ENCODE assay signal across 24 cellular contexts in the genomic region with DNA sequence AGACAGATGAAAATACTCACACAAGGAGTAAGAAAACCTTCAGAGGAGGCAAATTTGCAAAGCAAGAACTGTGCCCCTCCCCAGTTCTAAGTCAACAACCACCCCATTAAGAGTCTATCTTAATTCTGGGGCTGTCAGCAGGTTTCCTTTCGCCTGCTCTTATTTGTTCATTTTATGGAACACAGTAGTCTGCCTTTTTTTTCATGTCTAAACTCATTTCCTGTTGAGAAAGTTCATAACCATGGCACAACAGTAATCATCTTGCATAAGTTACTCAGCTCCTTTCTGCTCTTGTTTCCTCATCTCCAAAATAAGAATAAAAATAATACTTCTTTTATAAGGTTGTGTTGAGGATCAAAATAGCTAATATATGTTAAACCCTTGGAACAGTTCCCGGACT. TPM values are rescaled to one million over a fixed set of nuclear protein-coding genes. Genes with fewer than 3 reads are reported as not detected.
DNase-seq lines count a peak whose midpoint lies in the region; ATAC-seq and TF ChIP-seq lines count a peak whose summit lies in the region.
"Had no signal": no experiment of that assay in that cellular context is flagged by ENCODE, and none has a peak within 500 bp of the region (broad histone marks: within the 10 kb centered on the region; RNA-seq: fewer than 3 reads in every experiment).

No MANE protein-coding gene starts in this region.

- H3K4me3 Mint-ChIP-seq in CD14-positive monocyte = peak overlapping the region in 1 of 2 donors; percentile 48
- no peak overlapping the region for H3K4me3 Mint-ChIP-seq in activated CD8-positive, alpha-beta T cell treated with anti-CD3 and anti-CD28 coated beads for 36 hours
- no peak overlapping the region for H3K4me3 Mint-ChIP-seq in activated T-cell treated with anti-CD3 and anti-CD28 coated beads, Interleukin-2, amount 50 U/mL, for 4 hours
- H3K4me3 Mint-ChIP-seq: activated naive CD4-positive, alpha-beta T cell treated with anti-CD3 and anti-CD28 coated beads, Interleukin-2, amount 10 ng/mL, durations not matched to agents 7 days and 5 days; activated T-cell treated with anti-CD3 and anti-CD28 coated beads, Interleukin-2, amount 50 U/mL, for 72 hours; effector memory CD8-positive, alpha-beta T cell; H9; immature natural killer cell had no signal

- no peaks in the 10 kb centered on the region for H3K36me3 Mint-ChIP-seq in CD14-positive monocyte
- no peaks in the 10 kb centered on the region for H3K36me3 Mint-ChIP-seq in activated CD8-positive, alpha-beta T cell treated with anti-CD3 and anti-CD28 coated beads for 36 hours (ENCODE audit: low read depth)
- H3K36me3 Mint-ChIP-seq in activated T-cell treated with anti-CD3 and anti-CD28 coated beads, Interleukin-2, amount 50 U/mL, for 4 hours (ENCODE audit: insufficient read depth) = no peaks in the 10 kb centered on the region
- H3K36me3 Mint-ChIP-seq: activated naive CD4-positive, alpha-beta T cell treated with anti-CD3 and anti-CD28 coated beads, Interleukin-2, amount 10 ng/mL, durations not matched to agents 7 days and 5 days; immature natural killer cell had no signal

- no peak for DNase-seq in CD14-positive monocyte (ENCODE audit: low spot score)
- peak; percentile 7 for DNase-seq in GM04504 (ENCODE audit: low read depth)
- DNase-seq in RPMI8226 = peak; percentile 66
- peak; percentile 15 for DNase-seq in fibroblast of peridontal ligament (ENCODE audit: extremely low read depth)
- no peak for DNase-seq in activated CD8-positive, alpha-beta T cell treated with anti-CD3 and anti-CD28 coated beads for 36 hours
- no peak for DNase-seq in activated T-cell treated with anti-CD3 and anti-CD28 coated beads, Interleukin-2, amount 50 U/mL, for 4 hours
- DNase-seq in NCI-H82 treated with DMSO at 0.1 percent for 48 hours (lab: John Stamatoyannopoulos, UW; ENCODE audit: unreplicated experiment) = no peak
- DNase-seq: activated CD4-positive, CD25-positive, alpha-beta regulatory T cell treated with anti-CD3 and anti-CD28 coated beads, Interleukin-2, amount 50 U/mL, for 72 hours; activated naive CD4-positive, alpha-beta T cell treated with anti-CD3 and anti-CD28 coated beads, Interleukin-2, amount 10 ng/mL, durations not matched to agents 7 days and 5 days; activated T-cell treated with anti-CD3 and anti-CD28 coated beads, Interleukin-2, amount 50 U/mL, for 72 hours; aorta; Caco-2; effector memory CD8-positive, alpha-beta T cell; H9; heart right ventricle; immature natural killer cell; NCI-H2107; NCI-H510A; PC-3; small intestine; stimulated activated CD4-positive, alpha-beta T cell treated with anti-CD3 and anti-CD28 coated beads, Interleukin-2, amount 100 ng/mL, for 48 hours; stimulated activated naive CD4-positive, alpha-beta T cell treated with Interleukin-2 at 50 U/mL for 16 hours; tibial artery had no signal

- H3K4me1 Mint-ChIP-seq in CD14-positive monocyte = peaks cover 47% of the 10 kb centered on the region
- H3K4me1 Mint-ChIP-seq in activated CD8-positive, alpha-beta T cell treated with anti-CD3 and anti-CD28 coated beads for 36 hours (ENCODE audit: low read depth) = no peaks in the 10 kb centered on the region
- H3K4me1 Mint-ChIP-seq in activated T-cell treated with anti-CD3 and anti-CD28 coated beads, Interleukin-2, amount 50 U/mL, for 4 hours (ENCODE audit: low read depth) = peaks cover 2% of the 10 kb centered on the region
- H3K4me1 Mint-ChIP-seq: activated naive CD4-positive, alpha-beta T cell treated with anti-CD3 and anti-CD28 coated beads, Interleukin-2, amount 10 ng/mL, durations not matched to agents 7 days and 5 days had no signal

- no peak for ATAC-seq in activated CD8-positive, alpha-beta T cell treated with anti-CD3 and anti-CD28 coated beads for 36 hours
- no peak for ATAC-seq in activated T-cell treated with anti-CD3 and anti-CD28 coated beads, Interleukin-2, amount 50 U/mL, for 4 hours
- ATAC-seq: activated T-cell treated with anti-CD3 and anti-CD28 coated beads, Interleukin-2, amount 50 U/mL, for 72 hours; effector memory CD8-positive, alpha-beta T cell; PC-3 had no signal

- intact Hi-C loops in CD14-positive monocyte (cut with micrococcal nuclease) = loop anchor here (5.0 to 10.0 kb wide), 2 partner anchors 252 to 255 kb away; no protein-coding TSS in a partner anchor
- intact Hi-C loops in activated CD8-positive, alpha-beta T cell treated with anti-CD3 and anti-CD28 coated beads for 36 hours (cut with micrococcal nuclease) = no loop called here

- CTCF ChIA-PET in activated CD8-positive, alpha-beta T cell treated with anti-CD3 and anti-CD28 coated beads for 36 hours (lab: Charles Lee) = interaction anchor here (1.0 to 2.4 kb wide), 2 partner anchors 12 to 258 kb away, joined by 3 to 10 read pairs; no protein-coding TSS in a partner anchor

- H3K27me3 Mint-ChIP-seq in CD14-positive monocyte (ENCODE audit: low read depth in 3 of 3) = peaks cover 0 to 4% (median 0%) of the 10 kb centered on the region in 3 donors
- H3K27me3 Mint-ChIP-seq in activated CD8-positive, alpha-beta T cell treated with anti-CD3 and anti-CD28 coated beads for 36 hours = peaks cover 16% of the 10 kb centered on the region
- peaks cover 18% of the 10 kb centered on the region for H3K27me3 Mint-ChIP-seq in activated T-cell treated with anti-CD3 and anti-CD28 coated beads, Interleukin-2, amount 50 U/mL, for 4 hours (ENCODE audit: low read depth)

- TF ChIP-seq CTCF in CD14-positive monocyte (IDR thresholded peaks at IDR 0.05) = no peak
- TF ChIP-seq CTCF in activated CD8-positive, alpha-beta T cell treated with anti-CD3 and anti-CD28 coated beads for 36 hours (IDR thresholded peaks at IDR 0.05) = no peak

- peak overlapping the region; percentile 80 to 92 (median 88) for H3K27ac Mint-ChIP-seq in CD14-positive monocyte
- no peak overlapping the region for H3K27ac Mint-ChIP-seq in activated CD8-positive, alpha-beta T cell treated with anti-CD3 and anti-CD28 coated beads for 36 hours
- H3K27ac Mint-ChIP-seq: activated naive CD4-positive, alpha-beta T cell treated with anti-CD3 and anti-CD28 coated beads, Interleukin-2, amount 10 ng/mL, durations not matched to agents 7 days and 5 days; activated T-cell treated with anti-CD3 and anti-CD28 coated beads, Interleukin-2, amount 50 U/mL, for 72 hours; effector memory CD8-positive, alpha-beta T cell; H9; immature natural killer cell had no signal

- H3K9me3 Mint-ChIP-seq in CD14-positive monocyte = peaks cover 0 to 3% (median 0%) of the 10 kb centered on the region in 7 donors
- H3K9me3 Mint-ChIP-seq in activated CD8-positive, alpha-beta T cell treated with anti-CD3 and anti-CD28 coated beads for 36 hours = no peaks in the 10 kb centered on the region
- no peaks in the 10 kb centered on the region for H3K9me3 Mint-ChIP-seq in activated T-cell treated with anti-CD3 and anti-CD28 coated beads, Interleukin-2, amount 50 U/mL, for 4 hours
- H3K9me3 Mint-ChIP-seq: activated naive CD4-positive, alpha-beta T cell treated with anti-CD3 and anti-CD28 coated beads, Interleukin-2, amount 10 ng/mL, durations not matched to agents 7 days and 5 days; activated T-cell treated with anti-CD3 and anti-CD28 coated beads, Interleukin-2, amount 50 U/mL, for 72 hours; effector memory CD8-positive, alpha-beta T cell; H9; immature natural killer cell had no signal

- POLR2A ChIA-PET in activated CD8-positive, alpha-beta T cell treated with anti-CD3 and anti-CD28 coated beads for 36 hours (lab: Charles Lee) = interaction anchor here (0.6 kb wide), 1 partner anchor 115 kb away, joined by 3 read pairs; no protein-coding TSS in a partner anchor

RNA-seq across cellular contexts. Expression of a gene that starts 25.8 kb away (rescaled TPM):
- under 1 TPM; 0.61 to 0.96 TPM for polyA plus RNA-seq in CD14-positive monocyte
- not detected for total RNA-seq in activated CD8-positive, alpha-beta T cell treated with anti-CD3 and anti-CD28 coated beads for 36 hours
- total RNA-seq in activated T-cell treated with anti-CD3 and anti-CD28 coated beads, Interleukin-2, amount 50 U/mL, for 4 hours = under 1 TPM in 2 of 3 donors, not detected in 1; 0.14 to 0.15 TPM
- total RNA-seq: activated CD8-positive, alpha-beta memory T cell treated with anti-CD3 and anti-CD28 coated beads for 36 hours; Caco-2; PC-3 had no signal

Comparison
In these comparisons a context has a peak if more than half of its experiments do, and no peak if none do; other contexts are left out.
1. DNase-seq: peak in GM04504 (single experiment), RPMI8226 (single experiment) and fibroblast of peridontal ligament (single experiment); none in CD14-positive monocyte (single experiment), activated CD8-positive, alpha-beta T cell treated with anti-CD3 and anti-CD28 coated beads for 36 hours (single experiment), activated T-cell treated with anti-CD3 and anti-CD28 coated beads, Interleukin-2, amount 50 U/mL, for 4 hours (single experiment) and NCI-H82 treated with DMSO at 0.1 percent for 48 hours (single experiment).